Comparison of ENCODE assay signal across 8 cellular contexts in the genomic region with DNA sequence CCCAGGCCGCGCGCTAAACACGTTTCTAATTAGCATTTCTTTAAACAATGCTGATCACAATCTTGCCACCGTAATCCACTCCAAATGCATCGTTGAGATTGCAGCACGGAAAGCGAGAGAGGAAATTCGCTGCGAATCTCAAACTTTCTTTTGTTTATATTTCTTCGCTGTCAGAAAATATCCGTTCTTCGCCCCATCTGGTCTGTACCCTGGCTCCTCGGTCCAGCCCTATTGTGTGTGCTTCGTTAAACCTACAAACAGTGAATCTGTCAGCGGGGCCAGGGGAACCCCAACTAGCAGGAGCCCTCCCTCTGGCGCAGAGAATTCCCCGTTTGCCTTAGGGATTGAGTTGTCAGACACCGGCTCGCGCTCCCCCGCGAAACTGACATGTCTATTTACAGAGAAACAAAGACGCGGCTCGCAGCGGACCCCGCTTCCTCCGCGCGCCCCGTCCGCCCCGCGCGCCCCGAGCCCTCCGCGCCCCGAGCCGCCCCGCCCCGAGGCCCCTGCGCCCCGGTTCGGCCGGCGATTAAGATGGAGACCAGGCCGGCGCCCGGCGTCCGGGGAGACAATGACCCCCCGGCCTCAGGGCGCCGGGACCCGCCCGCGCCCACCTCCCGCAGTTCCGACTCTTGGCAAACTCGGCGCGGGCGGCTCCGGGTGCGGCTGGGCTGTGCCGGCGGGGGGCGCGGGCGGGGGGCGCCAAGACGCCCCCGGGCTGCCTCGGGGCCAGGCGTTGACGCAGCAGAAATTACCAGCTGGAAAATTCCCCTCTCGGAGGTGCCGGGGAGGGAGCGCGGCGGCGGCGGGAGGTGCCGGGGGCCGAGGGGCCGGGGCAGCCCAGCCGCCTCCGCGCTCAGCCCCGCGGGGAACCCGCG. TPM values are rescaled to one million over a fixed set of nuclear protein-coding genes. Genes with fewer than 3 reads are reported as not detected.
DNase-seq lines count a peak whose midpoint lies in the region; ATAC-seq and TF ChIP-seq lines count a peak whose summit lies in the region.

No MANE protein-coding gene starts in this region.

- 1% methylated on average over 95 of the region's 95 CpGs for WGBS in sigmoid colon, 2 donors

- peaks cover 0 to 32% (median 24%) of the 10 kb centered on the region in 4 donors for H3K4me1 ChIP-seq in sigmoid colon

- H3K4me3 ChIP-seq in WI38 (ENCODE audit: low read depth, low read length), result peak overlapping the region; percentile 63
- peak overlapping the region; percentile 32 to 66 (median 56) for H3K4me3 ChIP-seq in sigmoid colon

- DNase-seq in Right ventricle myocardium inferior (ENCODE audit: missing footprints) (peak; percentile 60), left ventricle myocardium superior (no peak), left cardiac atrium (peak; percentile 41), sigmoid colon (no peak), middle frontal gyrus (ENCODE audit: extremely low spot score, low spot score) (no peak), HK-2 (ENCODE audit: unreplicated experiment) (no peak)

- no peaks in the 10 kb centered on the region for H3K36me3 ChIP-seq in sigmoid colon

- TF ChIP-seq POLR2A in sigmoid colon (IDR thresholded peaks at IDR 0.05), result no peak

- intact Hi-C loops in Right ventricle myocardium inferior (cut with DNase I), result loop anchor here (2.0 to 5.0 kb wide), 2 partner anchors 35 to 43 kb away; partner anchors contain the start of gene TPD52L2
- intact Hi-C loops in left ventricle myocardium superior (cut with micrococcal nuclease), result no loop called here
- intact Hi-C loops in left cardiac atrium (cut with DNase I), result no loop called here
- intact Hi-C loops in sigmoid colon (cut with DNase I), result loop anchor here (5.0 kb wide), 1 partner anchor 32 kb away; the partner anchor contains the start of gene ABHD16B

- no peak for TF ChIP-seq EP300 in sigmoid colon (IDR thresholded peaks at IDR 0.05)

- no peaks in the 10 kb centered on the region for H3K9me3 ChIP-seq in sigmoid colon

- H3K27ac ChIP-seq in sigmoid colon, result peak overlapping the region; percentile 43 to 73 (median 68)

- TF ChIP-seq CTCF in WI38 (IDR thresholded peaks at IDR 0.05; ENCODE audit: low read depth, low read length) (no peak), sigmoid colon (IDR thresholded peaks at IDR 0.05) (no peak)

- no peak for ATAC-seq in Right ventricle myocardium inferior
- ATAC-seq in left ventricle myocardium superior, result no peak
- ATAC-seq in left cardiac atrium, result no peak
- no peak for ATAC-seq in HG02571 (IDR thresholded peaks at IDR 0.05; ENCODE audit: unreplicated experiment)

- peaks cover 20 to 62% (median 49%) of the 10 kb centered on the region in 3 donors for H3K27me3 ChIP-seq in sigmoid colon

RNA-seq across cellular contexts. Expression of gene ZBTB46, which starts 0.9 kb away (rescaled TPM):
- total RNA-seq in Right ventricle myocardium inferior (13.8 TPM), left ventricle myocardium superior (13.1 TPM), left cardiac atrium (10 to 100 TPM; 12.7 to 17.0 TPM), sigmoid colon (1 to 10 TPM; 3.4 to 5.3 (median 4.3) TPM)
- 1 to 10 TPM in 1 of 3 donors, under 1 TPM in 2; 0.23 to 3.6 (median 0.60) TPM for polyA plus RNA-seq in sigmoid colon

RNA-seq across cellular contexts. Expression of gene ABHD16B, which starts 31.1 kb away (rescaled TPM):
- not detected for total RNA-seq in Right ventricle myocardium inferior
- total RNA-seq in left ventricle myocardium superior, result not detected
- not detected for total RNA-seq in left cardiac atrium
- not detected for total RNA-seq in sigmoid colon
- polyA plus RNA-seq in sigmoid colon, result under 1 TPM in 1 of 3 donors, not detected in 2; 0.44 TPM

RNA-seq across cellular contexts. Expression of gene TPD52L2, which starts 34.9 kb away (rescaled TPM):
- total RNA-seq in Right ventricle myocardium inferior (78.0 TPM), left ventricle myocardium superior (78.0 TPM), left cardiac atrium (10 to 100 TPM; 67.5 to 68.7 TPM), sigmoid colon (100 to 1,000 TPM in 3 of 4 donors, 10 to 100 TPM in 1; 84.7 to 109 (median 104) TPM)
- 10 to 100 TPM; 71.7 to 84.2 (median 74.5) TPM for polyA plus RNA-seq in sigmoid colon

Comparison
In these comparisons a context has a peak if more than half of its experiments do, and no peak if none do; other contexts are left out.
1. DNase-seq: peak in Right ventricle myocardium inferior (single experiment) and left cardiac atrium (single experiment); none in left ventricle myocardium superior (single experiment), sigmoid colon (single experiment), middle frontal gyrus (single experiment) and HK-2 (single experiment).
2. intact Hi-C loops: an anchor here in Right ventricle myocardium inferior (2.0 to 5.0 kb wide) and sigmoid colon (5.0 kb wide); none called in left ventricle myocardium superior and left cardiac atrium.